In genomic region chr1:166705376-166706289, GRCh38 we compare ENCODE assay signal across 1 cellular context.
A peak's percentile ranks its signal among the peaks of the same experiment; 100 is the strongest.
TF ChIP-seq lines count a peak whose summit lies in the region.

No MANE protein-coding gene starts in this region.

TF ChIP-seq in K562, 482 proteins besides CTCF, POLR2A, EP300 and RAD21 (continued from another document and continues in another):
- TF ChIP-seq ARID3A (IDR thresholded peaks at IDR 0.05; ENCODE audit: borderline replicate concordance, low read depth, low read length), result peak; percentile 96
- TF ChIP-seq KDM1A (IDR thresholded peaks at IDR 0.05), result peak; percentile 96 to 97
- no peak for TF ChIP-seq SP1 (CRISPR knock-in tag; IDR thresholded peaks at IDR 0.05)
- TF ChIP-seq ZNF592 (IDR thresholded peaks at IDR 0.05), result peak; percentile 78
- TF ChIP-seq, protein P1, sequence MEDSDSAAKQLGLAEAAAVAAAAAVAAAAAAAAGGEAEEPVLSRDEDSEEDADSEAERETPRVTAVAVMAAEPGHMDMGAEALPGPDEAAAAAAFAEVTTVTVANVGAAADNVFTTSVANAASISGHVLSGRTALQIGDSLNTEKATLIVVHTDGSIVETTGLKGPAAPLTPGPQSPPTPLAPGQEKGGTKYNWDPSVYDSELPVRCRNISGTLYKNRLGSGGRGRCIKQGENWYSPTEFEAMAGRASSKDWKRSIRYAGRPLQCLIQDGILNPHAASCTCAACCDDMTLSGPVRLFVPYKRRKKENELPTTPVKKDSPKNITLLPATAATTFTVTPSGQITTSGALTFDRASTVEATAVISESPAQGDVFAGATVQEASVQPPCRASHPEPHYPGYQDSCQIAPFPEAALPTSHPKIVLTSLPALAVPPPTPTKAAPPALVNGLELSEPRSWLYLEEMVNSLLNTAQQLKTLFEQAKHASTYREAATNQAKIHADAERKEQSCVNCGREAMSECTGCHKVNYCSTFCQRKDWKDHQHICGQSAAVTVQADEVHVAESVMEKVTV (CRISPR knock-in tag; IDR thresholded peaks at IDR 0.05), result no peak; the same call in 1 of the 2 replicates
- TF ChIP-seq, protein P2, sequence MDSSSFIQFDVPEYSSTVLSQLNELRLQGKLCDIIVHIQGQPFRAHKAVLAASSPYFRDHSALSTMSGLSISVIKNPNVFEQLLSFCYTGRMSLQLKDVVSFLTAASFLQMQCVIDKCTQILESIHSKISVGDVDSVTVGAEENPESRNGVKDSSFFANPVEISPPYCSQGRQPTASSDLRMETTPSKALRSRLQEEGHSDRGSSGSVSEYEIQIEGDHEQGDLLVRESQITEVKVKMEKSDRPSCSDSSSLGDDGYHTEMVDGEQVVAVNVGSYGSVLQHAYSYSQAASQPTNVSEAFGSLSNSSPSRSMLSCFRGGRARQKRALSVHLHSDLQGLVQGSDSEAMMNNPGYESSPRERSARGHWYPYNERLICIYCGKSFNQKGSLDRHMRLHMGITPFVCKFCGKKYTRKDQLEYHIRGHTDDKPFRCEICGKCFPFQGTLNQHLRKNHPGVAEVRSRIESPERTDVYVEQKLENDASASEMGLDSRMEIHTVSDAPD (CRISPR knock-in tag; IDR thresholded peaks at IDR 0.05), result no peak
- TF ChIP-seq LEF1 (IDR thresholded peaks at IDR 0.05), result peak; percentile 100
- TF ChIP-seq NFRKB (IDR thresholded peaks at IDR 0.05; ENCODE audit: low read depth), result 0 out of 2 replicates have a peak, but pooled peaks have one; percentile 31
- peak; percentile 100 for TF ChIP-seq MEIS2 (IDR thresholded peaks at IDR 0.05; ENCODE audit: partially characterized antibody)
- TF ChIP-seq MXI1 (IDR thresholded peaks at IDR 0.05; ENCODE audit: low read depth, low read length), result peak; percentile 82; the same call in 1 of the 2 replicates
- TF ChIP-seq TBP (optimal IDR thresholded peaks at IDR 0.05; ENCODE audit: low read depth, low read length), result peak; percentile 36
- no peak; the same call in 1 of the 2 replicates for TF ChIP-seq MAFG (tag; conservative IDR thresholded peaks at IDR 0.05)
- TF ChIP-seq PHF21A (IDR thresholded peaks at IDR 0.05; ENCODE audit: borderline replicate concordance, low read depth), result 0 out of 2 replicates have a peak, but pooled peaks have one; percentile 49
- TF ChIP-seq, protein P3, sequence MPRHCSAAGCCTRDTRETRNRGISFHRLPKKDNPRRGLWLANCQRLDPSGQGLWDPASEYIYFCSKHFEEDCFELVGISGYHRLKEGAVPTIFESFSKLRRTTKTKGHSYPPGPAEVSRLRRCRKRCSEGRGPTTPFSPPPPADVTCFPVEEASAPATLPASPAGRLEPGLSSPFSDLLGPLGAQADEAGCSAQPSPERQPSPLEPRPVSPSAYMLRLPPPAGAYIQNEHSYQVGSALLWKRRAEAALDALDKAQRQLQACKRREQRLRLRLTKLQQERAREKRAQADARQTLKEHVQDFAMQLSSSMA (CRISPR knock-in tag; IDR thresholded peaks at IDR 0.05), result no peak
- TF ChIP-seq HBP1 (CRISPR knock-in tag; IDR thresholded peaks at IDR 0.05), result 0 out of 2 replicates have a peak, but pooled peaks have one; percentile 70
- TF ChIP-seq MYBL2 (IDR thresholded peaks at IDR 0.05; ENCODE audit: low read depth), result peak; percentile 40; the same call in 1 of the 2 replicates
- no peak for TF ChIP-seq MYBL2 (CRISPR knock-in tag; IDR thresholded peaks at IDR 0.05; ENCODE audit: borderline replicate concordance)
- peak; percentile 94 for TF ChIP-seq SMAD3 (CRISPR knock-in tag; conservative IDR thresholded peaks at IDR 0.05)
- TF ChIP-seq NR4A1 (CRISPR knock-in tag; IDR thresholded peaks at IDR 0.05), result no peak
- TF ChIP-seq NR4A1 (tag; IDR thresholded peaks at IDR 0.05), result peak; percentile 91
- TF ChIP-seq PCBP2 (IDR thresholded peaks at IDR 0.05; ENCODE audit: low read depth, low read length, poor library complexity, severe bottlenecking), result no peak
- no peak for TF ChIP-seq ZZZ3 (IDR thresholded peaks at IDR 0.05)
- TF ChIP-seq ZBTB1 (CRISPR knock-in tag; IDR thresholded peaks at IDR 0.05; ENCODE audit: borderline replicate concordance, low read depth), result no peak
- no peak for TF ChIP-seq ZNF232 (CRISPR knock-in tag; IDR thresholded peaks at IDR 0.05)
- TF ChIP-seq SAFB (IDR thresholded peaks at IDR 0.05; ENCODE audit: borderline replicate concordance, low read depth, low read length), result no peak
- TF ChIP-seq HNRNPK (IDR thresholded peaks at IDR 0.05; ENCODE audit: low read depth, low read length, poor library complexity, severe bottlenecking), result no peak
- TF ChIP-seq TBL1XR1 (IDR thresholded peaks at IDR 0.05; ENCODE audit: low read length in 2 of 2), result peak; percentile 94 to 100
- TF ChIP-seq FOXA3 (CRISPR knock-in tag; conservative IDR thresholded peaks at IDR 0.05 in 1 of 2, IDR thresholded peaks at IDR 0.05 in 1 of 2), result peak; percentile 66 to 87
- no peak for TF ChIP-seq POLR3G (IDR thresholded peaks at IDR 0.05; ENCODE audit: extremely low read depth, insufficient read length, insufficient replicate concordance)
- TF ChIP-seq HDAC2 (IDR thresholded peaks at IDR 0.05), result peak; percentile 97
- no peak for TF ChIP-seq COPS2 (conservative IDR thresholded peaks at IDR 0.05)
- TF ChIP-seq, protein P4, sequence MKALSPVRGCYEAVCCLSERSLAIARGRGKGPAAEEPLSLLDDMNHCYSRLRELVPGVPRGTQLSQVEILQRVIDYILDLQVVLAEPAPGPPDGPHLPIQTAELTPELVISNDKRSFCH (CRISPR knock-in tag; IDR thresholded peaks at IDR 0.05), result no peak
- TF ChIP-seq, protein P4 (tag; IDR thresholded peaks at IDR 0.05), result peak; percentile 84; the same call in 1 of the 2 replicates
- TF ChIP-seq, protein P5, sequence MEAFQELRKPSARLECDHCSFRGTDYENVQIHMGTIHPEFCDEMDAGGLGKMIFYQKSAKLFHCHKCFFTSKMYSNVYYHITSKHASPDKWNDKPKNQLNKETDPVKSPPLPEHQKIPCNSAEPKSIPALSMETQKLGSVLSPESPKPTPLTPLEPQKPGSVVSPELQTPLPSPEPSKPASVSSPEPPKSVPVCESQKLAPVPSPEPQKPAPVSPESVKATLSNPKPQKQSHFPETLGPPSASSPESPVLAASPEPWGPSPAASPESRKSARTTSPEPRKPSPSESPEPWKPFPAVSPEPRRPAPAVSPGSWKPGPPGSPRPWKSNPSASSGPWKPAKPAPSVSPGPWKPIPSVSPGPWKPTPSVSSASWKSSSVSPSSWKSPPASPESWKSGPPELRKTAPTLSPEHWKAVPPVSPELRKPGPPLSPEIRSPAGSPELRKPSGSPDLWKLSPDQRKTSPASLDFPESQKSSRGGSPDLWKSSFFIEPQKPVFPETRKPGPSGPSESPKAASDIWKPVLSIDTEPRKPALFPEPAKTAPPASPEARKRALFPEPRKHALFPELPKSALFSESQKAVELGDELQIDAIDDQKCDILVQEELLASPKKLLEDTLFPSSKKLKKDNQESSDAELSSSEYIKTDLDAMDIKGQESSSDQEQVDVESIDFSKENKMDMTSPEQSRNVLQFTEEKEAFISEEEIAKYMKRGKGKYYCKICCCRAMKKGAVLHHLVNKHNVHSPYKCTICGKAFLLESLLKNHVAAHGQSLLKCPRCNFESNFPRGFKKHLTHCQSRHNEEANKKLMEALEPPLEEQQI (IDR thresholded peaks at IDR 0.05), result peak; percentile 100
- no peak for TF ChIP-seq ZSCAN32 (CRISPR knock-in tag; IDR thresholded peaks at IDR 0.05)
- TF ChIP-seq DMBX1 (CRISPR knock-in tag; IDR thresholded peaks at IDR 0.05; ENCODE audit: borderline replicate concordance), result peak; percentile 94
- TF ChIP-seq NRF1 (conservative IDR thresholded peaks at IDR 0.05 in 1 of 2, IDR thresholded peaks at IDR 0.05 in 1 of 2), result peak; percentile 42 to 44; a peak in 2 of 4 replicates
- no peak for TF ChIP-seq E2F6 (IDR thresholded peaks at IDR 0.05; ENCODE audit: borderline replicate concordance in 1 of 2, extremely low read depth in 1 of 2, insufficient read depth in 1 of 2, insufficient read length in 1 of 2, low read depth in 1 of 2, low read length in 1 of 2, poor library complexity in 1 of 2, severe bottlenecking in 1 of 2)
- TF ChIP-seq ZBTB9 (CRISPR knock-in tag; IDR thresholded peaks at IDR 0.05), result peak; percentile 79
- 0 out of 2 replicates have a peak, but pooled peaks have one; percentile 90 for TF ChIP-seq RUNX1 (IDR thresholded peaks at IDR 0.05; ENCODE audit: low read depth)
- no peak for TF ChIP-seq KDM5B (IDR thresholded peaks at IDR 0.05; ENCODE audit: insufficient replicate concordance, low read depth, low read length)
- TF ChIP-seq ETV6 (IDR thresholded peaks at IDR 0.05; ENCODE audit: borderline replicate concordance in 1 of 2, low read depth in 2 of 2, low read length in 1 of 2), result peak in 1 of 2 experiments; percentile 79; a peak in 2 of 4 replicates
- no peak for TF ChIP-seq ETV6 (CRISPR knock-in tag; IDR thresholded peaks at IDR 0.05; ENCODE audit: borderline replicate concordance)
